ENCODE assay signal across 26 cellular contexts in the genomic region with DNA sequence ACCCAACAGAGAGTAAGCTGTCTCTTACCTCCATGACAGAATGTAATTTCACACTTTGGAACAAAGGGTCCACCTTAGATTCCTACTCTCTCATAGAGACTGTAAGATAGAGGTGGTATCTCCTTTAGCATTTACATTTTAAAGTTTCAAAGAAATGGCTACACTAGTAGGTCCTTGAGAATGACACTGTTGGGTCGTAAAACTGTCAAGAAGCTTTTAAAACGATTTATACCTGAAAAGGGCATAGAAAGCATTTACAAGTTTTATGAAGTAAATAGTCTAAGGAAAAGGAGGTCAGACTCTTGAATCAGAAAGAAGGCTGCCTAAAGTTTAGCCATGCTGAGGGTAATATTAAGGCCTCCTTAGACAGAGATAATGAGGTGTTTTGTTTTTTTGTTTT.
"Had no signal": no experiment of that assay in that cellular context is flagged by ENCODE, and none has a peak within 500 bp of the region (broad histone marks: within the 10 kb centered on the region; RNA-seq: fewer than 3 reads in every experiment).

No MANE protein-coding gene starts in this region.

- H3K27ac ChIP-seq: ascending aorta, cardiac muscle cell, SJCRH30, SK-N-MC, WERI-Rb-1 had no signal

- H3K9me3 ChIP-seq: ascending aorta, SJCRH30 had no signal

- H3K27me3 ChIP-seq: ascending aorta, cardiac muscle cell, SJCRH30 had no signal

- H3K4me3 ChIP-seq: ascending aorta, cardiac muscle cell, SJCRH30, SK-N-MC had no signal

- H3K36me3 ChIP-seq: ascending aorta, cardiac muscle cell, SJCRH30, WERI-Rb-1 had no signal

- DNase-seq: activated CD4-positive, alpha-beta memory T cell treated with anti-CD3 and anti-CD28 coated beads, Interleukin-2, amount 10 ng/mL, durations not matched to agents 7 days and 5 days; activated CD4-positive, alpha-beta T cell treated with anti-CD3 and anti-CD28 coated beads for 1 hour; activated CD4-positive, alpha-beta T cell treated with anti-CD3 and anti-CD28 coated beads for 48 hours; activated CD4-positive, CD25-positive, alpha-beta regulatory T cell; activated CD8-positive, alpha-beta memory T cell treated with anti-CD3 and anti-CD28 coated beads for 24 hours; activated effector memory CD4-positive, alpha-beta T cell treated with anti-CD3 and anti-CD28 coated beads, Interleukin-2, amount 50 U/mL, for 16 hours; activated naive CD4-positive, alpha-beta T cell; activated naive CD8-positive, alpha-beta T cell treated with anti-CD3 and anti-CD28 coated beads, Interleukin-2, amount 10 ng/mL, durations not matched to agents 7 days and 5 days; activated T-cell treated with anti-CD3 and anti-CD28 coated beads, Interleukin-2, amount 50 U/mL, for 1 hour; activated T-cell treated with anti-CD3 and anti-CD28 coated beads, Interleukin-2, amount 50 U/mL, for 72 hours; amygdala; NCI-H1048; NCI-H1436 treated with DMSO at 0.1 percent for 48 hours; NCI-H1694 treated with DMSO at 0.1 percent for 48 hours; NCI-H2029; NCI-H2107; NCI-H226; NCI-H446 treated with DMSO at 0.1 percent for 48 hours; NCI-H524; SHP77; SJCRH30; T1000; WERI-Rb-1 had no signal

- H3K4me1 ChIP-seq: ascending aorta, SJCRH30 had no signal
